ENCODE assay signal across 8 cellular contexts in genomic region chr7:55308186-55308929, GRCh38. TPM values are rescaled to one million over a fixed set of nuclear protein-coding genes. Genes with fewer than 3 reads are reported as not detected.
DNase-seq lines count a peak whose midpoint lies in the region; ATAC-seq and TF ChIP-seq lines count a peak whose summit lies in the region.

No MANE protein-coding gene starts in this region.

- no peaks in the 10 kb centered on the region for H3K9me3 ChIP-seq in CD4-positive, alpha-beta T cell (ENCODE audit: control insufficient read depth, low read length)
- no peaks in the 10 kb centered on the region for H3K9me3 ChIP-seq in OCI-LY7 (ENCODE audit: low read length)
- H3K9me3 ChIP-seq in A673 (ENCODE audit: low read depth, low read length, poor library complexity, severe bottlenecking) = no peaks in the 10 kb centered on the region

- no peaks in the 10 kb centered on the region for H3K9me3 Mint-ChIP-seq in CD4-positive, alpha-beta T cell
- H3K9me3 Mint-ChIP-seq in activated CD8-positive, alpha-beta T cell treated with anti-CD3 and anti-CD28 coated beads, Interleukin-2, amount 10 ng/mL, durations not matched to agents 7 days and 5 days (ENCODE audit: insufficient read depth) = peaks cover 8% of the 10 kb centered on the region
- peaks cover 0 to 7% (median 0%) of the 10 kb centered on the region in 6 donors for H3K9me3 Mint-ChIP-seq in immature natural killer cell

- no peaks in the 10 kb centered on the region for H3K36me3 Mint-ChIP-seq in CD4-positive, alpha-beta T cell (ENCODE audit: low read depth)
- peaks cover 8% of the 10 kb centered on the region for H3K36me3 Mint-ChIP-seq in activated CD8-positive, alpha-beta T cell treated with anti-CD3 and anti-CD28 coated beads, Interleukin-2, amount 10 ng/mL, durations not matched to agents 7 days and 5 days (ENCODE audit: low read depth)
- H3K36me3 Mint-ChIP-seq in immature natural killer cell = peaks cover 0 to 5% (median 5%) of the 10 kb centered on the region in 3 donors

- no peak overlapping the region for H3K27ac ChIP-seq in CD4-positive, alpha-beta T cell (ENCODE audit: low read depth, low read length)
- H3K27ac ChIP-seq in OCI-LY7 (ENCODE audit: low read depth, low read length, poor library complexity, severe bottlenecking) = no peak overlapping the region
- H3K27ac ChIP-seq in A673 (ENCODE audit: low read depth, low read length, poor library complexity, severe bottlenecking) = no peak overlapping the region

- peaks cover 15% of the 10 kb centered on the region for H3K4me1 Mint-ChIP-seq in CD4-positive, alpha-beta T cell (ENCODE audit: low read depth)
- peaks cover 42% of the 10 kb centered on the region for H3K4me1 Mint-ChIP-seq in activated CD8-positive, alpha-beta T cell treated with anti-CD3 and anti-CD28 coated beads, Interleukin-2, amount 10 ng/mL, durations not matched to agents 7 days and 5 days (ENCODE audit: low read depth)
- H3K4me1 Mint-ChIP-seq in immature natural killer cell = peaks cover 50 to 55% of the 10 kb centered on the region in 2 donors

- intact Hi-C loops in CD4-positive, alpha-beta T cell (cut with DNase I, micrococcal nuclease) = no loop called here
- intact Hi-C loops in OCI-LY7 (cut with micrococcal nuclease; ENCODE audit: unreplicated experiment) (no loop called here), A673 (cut with micrococcal nuclease; ENCODE audit: unreplicated experiment) (no loop called here)

- CTCF ChIA-PET in CD4-positive, alpha-beta T cell (lab: Charles Lee) = interaction anchor here (1.6 kb wide), 1 partner anchor 9 kb away, joined by 4 read pairs; no protein-coding TSS in a partner anchor
- CTCF ChIA-PET in activated CD8-positive, alpha-beta T cell treated with anti-CD3 and anti-CD28 coated beads, Interleukin-2, amount 10 ng/mL, durations not matched to agents 7 days and 5 days (lab: Charles Lee) = interaction anchor here (0.8 to 2.2 kb wide), 8 partner anchors 20 to 226 kb away, joined by 3 to 14 read pairs (median 6); partner anchors contain the start of gene LANCL2
- CTCF ChIA-PET in OCI-LY7 (lab: Charles Lee; ENCODE audit: unreplicated experiment) (no interaction called here), A673 (lab: Charles Lee) (no interaction called here)

- no peaks in the 10 kb centered on the region for H3K9me2 ChIP-seq in OCI-LY7 (ENCODE audit: insufficient read depth, low read length)

- no peaks in the 10 kb centered on the region for H4K20me1 ChIP-seq in OCI-LY7 (ENCODE audit: insufficient read depth, low read length)

- no peaks in the 10 kb centered on the region for H3K27me3 ChIP-seq in CD4-positive, alpha-beta T cell (ENCODE audit: control insufficient read depth, insufficient read depth, low read length)
- no peaks in the 10 kb centered on the region for H3K27me3 ChIP-seq in A673 (replicated peaks; ENCODE audit: insufficient read depth, low read depth, low read length, poor library complexity)

- H3K27ac Mint-ChIP-seq in CD4-positive, alpha-beta T cell = peak overlapping the region; percentile 4
- peak overlapping the region; percentile 45 for H3K27ac Mint-ChIP-seq in activated CD8-positive, alpha-beta T cell treated with anti-CD3 and anti-CD28 coated beads, Interleukin-2, amount 10 ng/mL, durations not matched to agents 7 days and 5 days
- H3K27ac Mint-ChIP-seq in immature natural killer cell = peak overlapping the region; percentile 84 to 95 (median 91)

- TF ChIP-seq CTCF in CD4-positive, alpha-beta T cell (IDR thresholded peaks at IDR 0.05) = no peak
- TF ChIP-seq CTCF in OCI-LY7 (conservative IDR thresholded peaks at IDR 0.05; ENCODE audit: low read length) = no peak
- no peak for TF ChIP-seq CTCF in A673 (conservative IDR thresholded peaks at IDR 0.05; ENCODE audit: low read depth, low read length)

- BruUV-seq in OCI-LY7 (replicated peaks; lab: Mats Ljungman, UMichigan) (no TSS peak), A673 (replicated peaks; lab: Mats Ljungman, UMichigan) (no TSS peak)

- POLR2A ChIA-PET in CD4-positive, alpha-beta T cell (lab: Charles Lee) = interaction anchor here (1.3 to 1.6 kb wide), 2 partner anchors 57 to 550 kb away, joined by 4 to 6 read pairs; partner anchors contain the start of genes LANCL2 and SEC61G
- POLR2A ChIA-PET in activated CD8-positive, alpha-beta T cell treated with anti-CD3 and anti-CD28 coated beads, Interleukin-2, amount 10 ng/mL, durations not matched to agents 7 days and 5 days (lab: Charles Lee) = interaction anchor here (0.9 to 2.5 kb wide), 4 partner anchors 18 to 226 kb away, joined by 3 to 18 read pairs (median 7); no protein-coding TSS in a partner anchor
- POLR2A ChIA-PET in OCI-LY7 (lab: Charles Lee) (interaction anchor here (0.9 to 1.3 kb wide), 3 partner anchors 9 to 107 kb away, joined by 3 to 8 read pairs (median 3); no protein-coding TSS in a partner anchor), A673 (lab: Charles Lee; ENCODE audit: low non-redundant PET) (no interaction called here)

- H3K79me2 ChIP-seq in OCI-LY7 (ENCODE audit: insufficient read depth, low read depth, low read length) = no peaks in the 10 kb centered on the region

- H3K27me3 Mint-ChIP-seq in CD4-positive, alpha-beta T cell = peaks cover under 1% of the 10 kb centered on the region
- H3K27me3 Mint-ChIP-seq in activated CD8-positive, alpha-beta T cell treated with anti-CD3 and anti-CD28 coated beads, Interleukin-2, amount 10 ng/mL, durations not matched to agents 7 days and 5 days (ENCODE audit: low read depth) = peaks cover 35% of the 10 kb centered on the region
- H3K27me3 Mint-ChIP-seq in immature natural killer cell (ENCODE audit: low read depth in 3 of 3) = peaks cover 20 to 49% (median 39%) of the 10 kb centered on the region in 3 donors

- H3K4me3 ChIP-seq in OCI-LY7 (ENCODE audit: low read depth, low read length, poor library complexity, severe bottlenecking) (no peak overlapping the region), A673 (ENCODE audit: low read depth, low read length, poor library complexity, severe bottlenecking) (no peak overlapping the region)

- H2AFZ ChIP-seq in OCI-LY7 (ENCODE audit: low read length) = no peak overlapping the region

- ATAC-seq in CD4-positive, alpha-beta T cell (ENCODE audit: poor library complexity) = no peak
- ATAC-seq in GM21717 (IDR thresholded peaks at IDR 0.05; ENCODE audit: unreplicated experiment) (peak; percentile 0), left lobe of liver (no peak)
- no peak for ATAC-seq in activated CD8-positive, alpha-beta T cell treated with anti-CD3 and anti-CD28 coated beads, Interleukin-2, amount 10 ng/mL, durations not matched to agents 7 days and 5 days

- no peak overlapping the region for H3K4me3 Mint-ChIP-seq in CD4-positive, alpha-beta T cell
- no peak overlapping the region for H3K4me3 Mint-ChIP-seq in activated CD8-positive, alpha-beta T cell treated with anti-CD3 and anti-CD28 coated beads, Interleukin-2, amount 10 ng/mL, durations not matched to agents 7 days and 5 days
- H3K4me3 Mint-ChIP-seq in immature natural killer cell = peak overlapping the region; percentile 75 to 79 (median 76)

- H3K4me1 ChIP-seq in OCI-LY7 (ENCODE audit: insufficient read depth, low read length, poor library complexity, severe bottlenecking) (no peaks in the 10 kb centered on the region), A673 (ENCODE audit: insufficient read depth, low read length, poor library complexity, severe bottlenecking) (no peaks in the 10 kb centered on the region)

- no peak overlapping the region for H3K4me2 ChIP-seq in OCI-LY7 (ENCODE audit: low read length)

- DNase-seq in CD4-positive, alpha-beta T cell = no peak
- no peak for DNase-seq in activated CD8-positive, alpha-beta T cell treated with anti-CD3 and anti-CD28 coated beads, Interleukin-2, amount 10 ng/mL, durations not matched to agents 7 days and 5 days
- no peak for DNase-seq in immature natural killer cell
- DNase-seq in OCI-LY7 (ENCODE audit: low spot score) = no peak
- DNase-seq in A673 (ENCODE audit: low spot score) = no peak
- DNase-seq in DMS 273 treated with DMSO at 0.1 percent for 48 hours (lab: John Stamatoyannopoulos, UW) = no peak
- no peak for DNase-seq in left lobe of liver (ENCODE audit: low spot score)

- H3K36me3 ChIP-seq in OCI-LY7 (ENCODE audit: insufficient read depth, low read length) (no peaks in the 10 kb centered on the region), A673 (ENCODE audit: insufficient read depth, low read length, poor library complexity, severe bottlenecking) (no peaks in the 10 kb centered on the region)

RNA-seq across cellular contexts. Expression of gene LANCL2, which starts 56.8 kb away (rescaled TPM):
- 1 to 10 TPM; 7.1 to 9.0 TPM for total RNA-seq in CD4-positive, alpha-beta T cell
- total RNA-seq in activated CD8-positive, alpha-beta T cell treated with anti-CD3 and anti-CD28 coated beads, Interleukin-2, amount 10 ng/mL, durations not matched to agents 7 days and 5 days = 1 to 10 TPM; 8.0 to 8.5 TPM
- 1 to 10 TPM; 5.6 to 9.5 (median 5.8) TPM for polyA plus RNA-seq in immature natural killer cell
- 6.4 and 9.5 TPM in 2 replicates for total RNA-seq in OCI-LY7 (2014; rRNA removed; shearing (Covaris generic))
- total RNA-seq in OCI-LY7 (2022) (6.5 and 7.8 TPM in 2 replicates), A673 (2021) (14.0 and 21.3 TPM in 2 replicates), left lobe of liver (8.5 TPM)

Comparison
In these comparisons a context has a peak if more than half of its experiments do, and no peak if none do; other contexts are left out.
1. H3K27ac Mint-ChIP-seq: peak in every context shown above with its lines; median percentile 91 in immature natural killer cell; 45 in activated CD8-positive, alpha-beta T cell treated with anti-CD3 and anti-CD28 coated beads, Interleukin-2, amount 10 ng/mL, durations not matched to agents 7 days and 5 days; 4 in CD4-positive, alpha-beta T cell.
2. H3K4me3 Mint-ChIP-seq: peak in immature natural killer cell (5 of 5); none in CD4-positive, alpha-beta T cell (single experiment) and activated CD8-positive, alpha-beta T cell treated with anti-CD3 and anti-CD28 coated beads, Interleukin-2, amount 10 ng/mL, durations not matched to agents 7 days and 5 days (single experiment).
3. CTCF ChIA-PET loops: an anchor here in CD4-positive, alpha-beta T cell (1.6 kb wide) and activated CD8-positive, alpha-beta T cell treated with anti-CD3 and anti-CD28 coated beads, Interleukin-2, amount 10 ng/mL, durations not matched to agents 7 days and 5 days (0.8 to 2.2 kb wide); none called in OCI-LY7 and A673.